22 cellular contexts compared by ENCODE assay signal in the genomic region with DNA sequence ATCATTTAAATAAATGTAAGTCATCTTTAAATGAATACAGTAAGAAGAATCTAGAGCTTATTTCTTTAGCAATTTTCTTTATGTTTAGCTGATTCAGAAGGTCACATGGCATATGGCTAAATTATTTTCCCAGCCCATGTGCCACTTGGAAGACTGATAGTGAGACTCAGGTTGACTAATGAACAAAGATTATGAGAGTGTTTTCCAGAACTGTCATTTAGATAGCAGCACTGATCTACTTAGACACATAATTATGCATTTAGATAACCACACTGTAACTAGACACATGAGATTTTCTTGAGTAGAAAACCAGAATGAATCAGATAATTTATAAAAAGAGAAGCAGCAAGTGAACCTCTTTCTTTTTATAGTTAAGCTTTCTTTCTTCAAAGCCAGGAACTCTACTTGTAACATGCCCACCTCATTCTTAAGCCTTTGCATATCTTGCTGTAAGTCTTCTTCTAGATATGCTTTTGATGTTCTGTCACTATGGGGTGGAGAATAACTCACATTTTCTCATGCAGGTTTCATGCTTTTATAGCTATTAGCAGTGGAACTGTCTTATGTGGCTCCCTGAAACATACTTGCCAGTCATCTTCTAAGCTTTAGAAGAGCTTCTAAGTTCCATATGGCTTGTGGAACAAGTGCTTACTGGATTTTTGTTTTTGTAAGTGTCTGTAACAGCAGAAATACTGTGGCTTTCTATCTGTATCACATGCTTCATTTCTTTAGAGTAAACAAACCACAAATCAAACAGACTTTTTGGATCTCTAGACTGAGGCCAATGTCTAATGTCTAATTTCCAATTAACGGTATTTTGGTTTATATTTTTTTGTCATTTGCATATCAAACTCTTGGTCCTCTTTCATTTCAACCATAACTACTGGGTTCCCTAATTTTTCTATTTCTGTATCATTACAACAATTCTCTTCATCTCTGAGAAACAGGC.
"Had no signal": no experiment of that assay in that cellular context is flagged by ENCODE, and none has a peak within 500 bp of the region (broad histone marks: within the 10 kb centered on the region; RNA-seq: fewer than 3 reads in every experiment).

No MANE protein-coding gene starts in this region.

- H3K4me3 ChIP-seq: adrenal gland, colonic mucosa, SJSA1 had no signal

- H3K4me1 Mint-ChIP-seq: activated CD8-positive, alpha-beta memory T cell treated with anti-CD3 and anti-CD28 coated beads, Interleukin-2, amount 10 ng/mL, durations not matched to agents 7 days and 5 days; activated naive CD8-positive, alpha-beta T cell treated with anti-CD3 and anti-CD28 coated beads, Interleukin-2, amount 10 ng/mL, durations not matched to agents 7 days and 5 days had no signal

- H3K36me3 Mint-ChIP-seq: activated CD8-positive, alpha-beta memory T cell treated with anti-CD3 and anti-CD28 coated beads, Interleukin-2, amount 10 ng/mL, durations not matched to agents 7 days and 5 days; activated naive CD8-positive, alpha-beta T cell treated with anti-CD3 and anti-CD28 coated beads, Interleukin-2, amount 10 ng/mL, durations not matched to agents 7 days and 5 days had no signal

- H3K27me3 ChIP-seq: colonic mucosa had no signal

- H3K4me3 Mint-ChIP-seq: activated CD8-positive, alpha-beta memory T cell treated with anti-CD3 and anti-CD28 coated beads, Interleukin-2, amount 10 ng/mL, durations not matched to agents 7 days and 5 days; activated naive CD4-positive, alpha-beta T cell treated with anti-CD3 and anti-CD28 coated beads for 36 hours; activated naive CD8-positive, alpha-beta T cell treated with anti-CD3 and anti-CD28 coated beads, Interleukin-2, amount 10 ng/mL, durations not matched to agents 7 days and 5 days; T-helper 1 cell treated with Interleukin-12 subunit alpha and Interleukin-12 subunit beta and Interleukin-4 antibody, amounts not matched to agents 30 μg/mL and 1 μg/mL, for 36 hours had no signal

- H3K27ac ChIP-seq: adrenal gland, colonic mucosa, SJSA1 had no signal

- H3K9me3 ChIP-seq: adrenal gland, colonic mucosa, SJSA1 had no signal

- H3K36me3 ChIP-seq: adrenal gland, colonic mucosa, SJSA1 had no signal

- DNase-seq: activated CD4-positive, alpha-beta T cell treated with anti-CD3 and anti-CD28 coated beads for 48 hours; activated CD4-positive, alpha-beta T cell treated with anti-CD3 and anti-CD28 coated beads, Interleukin-2, amount 50 U/mL, for 48 hours; activated CD8-positive, alpha-beta memory T cell treated with anti-CD3 and anti-CD28 coated beads, Interleukin-2, amount 10 ng/mL, durations not matched to agents 7 days and 5 days; activated gamma-delta T cell; activated naive CD4-positive, alpha-beta T cell treated with anti-CD3 and anti-CD28 coated beads for 36 hours; activated naive CD8-positive, alpha-beta T cell treated with anti-CD3 and anti-CD28 coated beads, Interleukin-2, amount 10 ng/mL, durations not matched to agents 7 days and 5 days; adrenal gland; anterior cingulate cortex; cerebellar nuclear complex; colonic mucosa; MM.1S; NCI-H1105 treated with DMSO at 0.1 percent for 48 hours; NCI-H146; NCI-H187 treated with DMSO at 0.1 percent for 48 hours; NCI-H2081 treated with DMSO at 0.1 percent for 48 hours; NCI-H345; NCI-H510A; NCI-H69; PC-3; SHP77 had no signal

- H3K27ac Mint-ChIP-seq: activated CD8-positive, alpha-beta memory T cell treated with anti-CD3 and anti-CD28 coated beads, Interleukin-2, amount 10 ng/mL, durations not matched to agents 7 days and 5 days; activated naive CD4-positive, alpha-beta T cell treated with anti-CD3 and anti-CD28 coated beads for 36 hours; activated naive CD8-positive, alpha-beta T cell treated with anti-CD3 and anti-CD28 coated beads, Interleukin-2, amount 10 ng/mL, durations not matched to agents 7 days and 5 days; T-helper 1 cell treated with Interleukin-12 subunit alpha and Interleukin-12 subunit beta and Interleukin-4 antibody, amounts not matched to agents 30 μg/mL and 1 μg/mL, for 36 hours had no signal

- ATAC-seq: activated CD8-positive, alpha-beta memory T cell treated with anti-CD3 and anti-CD28 coated beads, Interleukin-2, amount 10 ng/mL, durations not matched to agents 7 days and 5 days had no signal

- H3K9me3 Mint-ChIP-seq: activated naive CD4-positive, alpha-beta T cell treated with anti-CD3 and anti-CD28 coated beads for 36 hours; activated naive CD8-positive, alpha-beta T cell treated with anti-CD3 and anti-CD28 coated beads, Interleukin-2, amount 10 ng/mL, durations not matched to agents 7 days and 5 days; T-helper 1 cell treated with Interleukin-12 subunit alpha and Interleukin-12 subunit beta and Interleukin-4 antibody, amounts not matched to agents 30 μg/mL and 1 μg/mL, for 36 hours had no signal

- H3K4me1 ChIP-seq: adrenal gland, colonic mucosa, SJSA1 had no signal
